Comparison of ENCODE assay signal across 1 cellular context in genomic region chr2:113858764-113859163, GRCh38.
TF ChIP-seq lines count a peak whose summit lies in the region.

No MANE protein-coding gene starts in this region.

TF ChIP-seq in K562, 482 proteins besides CTCF, POLR2A, EP300 and RAD21 (continued from another document):
- 0 out of 4 replicates have a peak, but pooled peaks of 1 of the 2 experiments have one; percentile 50 for TF ChIP-seq ZNF639 (CRISPR knock-in tag; conservative IDR thresholded peaks at IDR 0.05 in 1 of 2, IDR thresholded peaks at IDR 0.05 in 1 of 2)
- peak; percentile 97 for TF ChIP-seq FOSL1 (tag; conservative IDR thresholded peaks at IDR 0.05)
- peak; percentile 75; the same call in 1 of the 2 replicates for TF ChIP-seq ZNF592 (IDR thresholded peaks at IDR 0.05)
- peak; percentile 86 for TF ChIP-seq MAFF (IDR thresholded peaks at IDR 0.05; ENCODE audit: low read length)
- TF ChIP-seq JUND (IDR thresholded peaks at IDR 0.05; ENCODE audit: borderline replicate concordance, low read depth, low read length) = peak; percentile 93
- TF ChIP-seq JUND (tag; IDR thresholded peaks at IDR 0.05; ENCODE audit: borderline replicate concordance, low read depth, low read length) = peak; percentile 90; the same call in 2 of the 3 replicates
- peak; percentile 71 for TF ChIP-seq ARID1B (IDR thresholded peaks at IDR 0.05)
- TF ChIP-seq RCOR1 (IDR thresholded peaks at IDR 0.05; ENCODE audit: borderline replicate concordance in 1 of 2, low read depth in 2 of 2, low read length in 2 of 2) = peak in 1 of 2 experiments; percentile 79; a peak in 2 of 4 replicates
- TF ChIP-seq MAFK (IDR thresholded peaks at IDR 0.05; ENCODE audit: low read length) = peak; percentile 91
- peak; percentile 72 for TF ChIP-seq SMARCE1 (IDR thresholded peaks at IDR 0.05)
- peak in 1 of 2 experiments; percentile 29; a peak in 1 of 4 replicates for TF ChIP-seq TRIM24 (IDR thresholded peaks at IDR 0.05)
- TF ChIP-seq SLC30A9 (CRISPR knock-in tag; IDR thresholded peaks at IDR 0.05) = no peak
- TF ChIP-seq RBM39 (optimal IDR thresholded peaks at IDR 0.05; ENCODE audit: low read depth, low read length) = no peak
- TF ChIP-seq, protein P1, sequence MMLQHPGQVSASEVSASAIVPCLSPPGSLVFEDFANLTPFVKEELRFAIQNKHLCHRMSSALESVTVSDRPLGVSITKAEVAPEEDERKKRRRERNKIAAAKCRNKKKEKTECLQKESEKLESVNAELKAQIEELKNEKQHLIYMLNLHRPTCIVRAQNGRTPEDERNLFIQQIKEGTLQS (IDR thresholded peaks at IDR 0.05) = peak; percentile 90
- TF ChIP-seq, protein P1 (CRISPR knock-in tag; conservative IDR thresholded peaks at IDR 0.05) = no peak
- peak; percentile 53; the same call in 1 of the 2 replicates for TF ChIP-seq JUNB (CRISPR knock-in tag; conservative IDR thresholded peaks at IDR 0.05)
- TF ChIP-seq DNMT1 (IDR thresholded peaks at IDR 0.05) = 0 out of 2 replicates have a peak, but pooled peaks have one; percentile 55
- peak; percentile 96 for TF ChIP-seq C11orf30 (IDR thresholded peaks at IDR 0.05; ENCODE audit: low read depth)
- peak; percentile 97 for TF ChIP-seq MAFG (tag; conservative IDR thresholded peaks at IDR 0.05)
- no peak for TF ChIP-seq ILF3 (IDR thresholded peaks at IDR 0.05; ENCODE audit: borderline replicate concordance)
- TF ChIP-seq ZKSCAN8 (CRISPR knock-in tag; IDR thresholded peaks at IDR 0.05) = 0 out of 2 replicates have a peak, but pooled peaks have one; percentile 24
- 0 out of 4 replicates have a peak, but pooled peaks of 1 of the 2 experiments have one; percentile 29 for TF ChIP-seq FOXK2 (conservative IDR thresholded peaks at IDR 0.05 in 1 of 2, IDR thresholded peaks at IDR 0.05 in 1 of 2; ENCODE audit: low read depth in 2 of 2)
- TF ChIP-seq CEBPB (tag; IDR thresholded peaks at IDR 0.05) = no peak
- TF ChIP-seq NR2C2 (CRISPR knock-in tag; IDR thresholded peaks at IDR 0.05) = no peak
- peak; percentile 13; the same call in 1 of the 2 replicates for TF ChIP-seq NR2C2 (tag; IDR thresholded peaks at IDR 0.05)
- TF ChIP-seq ETV5 (CRISPR knock-in tag; IDR thresholded peaks at IDR 0.05; ENCODE audit: low read depth) = no peak
- 0 out of 2 replicates have a peak, but pooled peaks have one; percentile 52 for TF ChIP-seq EHMT2 (IDR thresholded peaks at IDR 0.05)
- TF ChIP-seq SMARCA4 (IDR thresholded peaks at IDR 0.05) = peak; percentile 81
- TF ChIP-seq ZNF408 (CRISPR knock-in tag; IDR thresholded peaks at IDR 0.05; ENCODE audit: low read depth) = no peak
- TF ChIP-seq, protein P2, sequence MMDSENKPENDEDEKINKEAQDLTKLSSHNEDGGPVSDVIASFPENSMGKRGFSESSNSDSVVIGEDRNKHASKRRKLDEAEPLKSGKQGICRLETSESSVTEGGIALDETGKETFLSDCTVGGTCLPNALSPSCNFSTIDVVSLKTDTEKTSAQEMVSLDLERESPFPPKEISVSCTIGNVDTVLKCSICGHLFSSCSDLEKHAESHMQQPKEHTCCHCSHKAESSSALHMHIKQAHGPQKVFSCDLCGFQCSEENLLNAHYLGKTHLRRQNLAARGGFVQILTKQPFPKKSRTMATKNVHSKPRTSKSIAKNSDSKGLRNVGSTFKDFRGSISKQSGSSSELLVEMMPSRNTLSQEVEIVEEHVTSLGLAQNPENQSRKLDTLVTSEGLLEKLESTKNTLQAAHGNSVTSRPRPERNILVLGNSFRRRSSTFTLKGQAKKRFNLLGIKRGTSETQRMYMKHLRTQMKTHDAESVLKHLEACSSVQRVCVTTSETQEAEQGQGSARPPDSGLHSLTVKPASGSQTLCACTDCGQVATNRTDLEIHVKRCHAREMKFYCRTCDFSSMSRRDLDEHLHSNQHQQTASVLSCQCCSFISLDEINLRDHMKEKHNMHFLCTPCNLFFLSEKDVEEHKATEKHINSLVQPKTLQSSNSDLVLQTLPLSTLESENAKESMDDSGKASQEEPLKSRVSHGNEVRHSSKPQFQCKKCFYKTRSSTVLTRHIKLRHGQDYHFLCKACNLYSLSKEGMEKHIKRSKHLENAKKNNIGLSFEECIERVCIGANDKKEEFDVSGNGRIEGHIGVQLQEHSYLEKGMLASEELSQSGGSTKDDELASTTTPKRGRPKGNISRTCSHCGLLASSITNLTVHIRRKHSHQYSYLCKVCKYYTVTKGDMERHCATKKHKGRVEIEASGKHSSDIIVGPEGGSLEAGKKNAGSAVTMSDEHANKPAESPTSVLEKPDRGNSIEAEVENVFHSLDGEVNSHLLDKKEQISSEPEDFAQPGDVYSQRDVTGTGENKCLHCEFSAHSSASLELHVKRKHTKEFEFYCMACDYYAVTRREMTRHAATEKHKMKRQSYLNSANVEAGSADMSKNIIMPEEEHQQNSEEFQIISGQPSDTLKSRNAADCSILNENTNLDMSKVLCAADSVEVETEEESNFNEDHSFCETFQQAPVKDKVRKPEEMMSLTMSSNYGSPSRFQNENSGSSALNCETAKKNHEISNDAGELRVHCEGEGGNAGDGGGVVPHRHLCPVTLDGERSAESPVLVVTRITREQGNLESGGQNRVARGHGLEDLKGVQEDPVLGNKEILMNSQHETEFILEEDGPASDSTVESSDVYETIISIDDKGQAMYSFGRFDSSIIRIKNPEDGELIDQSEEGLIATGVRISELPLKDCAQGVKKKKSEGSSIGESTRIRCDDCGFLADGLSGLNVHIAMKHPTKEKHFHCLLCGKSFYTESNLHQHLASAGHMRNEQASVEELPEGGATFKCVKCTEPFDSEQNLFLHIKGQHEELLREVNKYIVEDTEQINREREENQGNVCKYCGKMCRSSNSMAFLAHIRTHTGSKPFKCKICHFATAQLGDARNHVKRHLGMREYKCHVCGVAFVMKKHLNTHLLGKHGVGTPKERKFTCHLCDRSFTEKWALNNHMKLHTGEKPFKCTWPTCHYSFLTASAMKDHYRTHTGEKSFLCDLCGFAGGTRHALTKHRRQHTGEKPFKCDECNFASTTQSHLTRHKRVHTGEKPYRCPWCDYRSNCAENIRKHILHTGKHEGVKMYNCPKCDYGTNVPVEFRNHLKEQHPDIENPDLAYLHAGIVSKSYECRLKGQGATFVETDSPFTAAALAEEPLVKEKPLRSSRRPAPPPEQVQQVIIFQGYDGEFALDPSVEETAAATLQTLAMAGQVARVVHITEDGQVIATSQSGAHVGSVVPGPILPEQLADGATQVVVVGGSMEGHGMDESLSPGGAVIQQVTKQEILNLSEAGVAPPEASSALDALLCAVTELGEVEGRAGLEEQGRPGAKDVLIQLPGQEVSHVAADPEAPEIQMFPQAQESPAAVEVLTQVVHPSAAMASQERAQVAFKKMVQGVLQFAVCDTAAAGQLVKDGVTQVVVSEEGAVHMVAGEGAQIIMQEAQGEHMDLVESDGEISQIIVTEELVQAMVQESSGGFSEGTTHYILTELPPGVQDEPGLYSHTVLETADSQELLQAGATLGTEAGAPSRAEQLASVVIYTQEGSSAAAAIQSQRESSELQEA (IDR thresholded peaks at IDR 0.05; ENCODE audit: low read depth) = no peak
- TF ChIP-seq STAG1 (CRISPR knock-in tag; IDR thresholded peaks at IDR 0.05; ENCODE audit: borderline replicate concordance) = no peak
- peak; percentile 27; the same call in 1 of the 2 replicates for TF ChIP-seq ZNF395 (CRISPR knock-in tag; IDR thresholded peaks at IDR 0.05)
- TF ChIP-seq JUN (IDR thresholded peaks at IDR 0.05; ENCODE audit: borderline replicate concordance, low read depth, low read length) = peak; percentile 84
- TF ChIP-seq JUN (CRISPR knock-in tag; IDR thresholded peaks at IDR 0.05; ENCODE audit: borderline replicate concordance) = no peak
- no peak for TF ChIP-seq NFXL1 (CRISPR knock-in tag; IDR thresholded peaks at IDR 0.05)
- TF ChIP-seq ZNF780A (CRISPR knock-in tag; IDR thresholded peaks at IDR 0.05) = no peak
- peak; percentile 81 for TF ChIP-seq NFE2L1 (tag; IDR thresholded peaks at IDR 0.05; ENCODE audit: borderline replicate concordance, low read depth)
- 0 out of 2 replicates have a peak, but pooled peaks have one; percentile 14 for TF ChIP-seq HINFP (tag; conservative IDR thresholded peaks at IDR 0.05; ENCODE audit: low read depth)
- no peak for TF ChIP-seq ZNF668 (CRISPR knock-in tag; IDR thresholded peaks at IDR 0.05)
